In the genomic region with DNA sequence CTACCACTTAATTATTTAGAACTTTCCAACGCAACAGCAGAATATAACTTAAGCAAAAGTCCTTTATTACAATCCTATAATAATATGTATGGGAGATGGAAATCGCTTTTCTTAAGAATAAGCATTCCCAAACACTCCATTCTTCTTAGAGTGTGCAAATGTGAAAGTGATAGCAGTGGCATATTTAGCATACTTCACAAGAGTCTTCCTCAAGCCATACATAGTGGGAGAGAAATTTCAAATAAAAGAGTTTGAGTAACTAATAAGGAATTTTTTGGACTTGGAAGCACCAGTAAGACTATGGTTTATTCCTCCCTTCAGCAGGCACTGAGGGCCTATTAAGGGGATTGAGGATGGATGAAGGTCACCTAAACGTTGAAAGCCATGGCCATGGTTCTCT, we compare ENCODE assay signal across 17 cellular contexts. TPM values are rescaled to one million over a fixed set of nuclear protein-coding genes. Genes with fewer than 3 reads are reported as not detected.
"Had no signal": no experiment of that assay in that cellular context is flagged by ENCODE, and none has a peak within 500 bp of the region (broad histone marks: within the 10 kb centered on the region; RNA-seq: fewer than 3 reads in every experiment).

No MANE protein-coding gene starts in this region.

- H3K9me3 ChIP-seq: esophagus squamous epithelium, lower lobe of right lung, mucosa of descending colon, tibial artery had no signal

- H3K27ac ChIP-seq: lower lobe of right lung, tibial artery had no signal

- H3K27ac Mint-ChIP-seq: naive thymus-derived CD4-positive, alpha-beta T cell had no signal

- H3K4me3 ChIP-seq: esophagus squamous epithelium, lower lobe of right lung, mucosa of descending colon, tibial artery had no signal

- H3K4me3 Mint-ChIP-seq: naive thymus-derived CD4-positive, alpha-beta T cell had no signal

- H3K36me3 ChIP-seq: esophagus squamous epithelium, lower lobe of right lung, tibial artery had no signal

- DNase-seq: activated naive CD4-positive, alpha-beta T cell; activated T-cell treated with anti-CD3 and anti-CD28 coated beads for 4 hours; esophagus squamous epithelium; foreskin fibroblast; glutamatergic neuron; left colon; mucosa of descending colon; naive thymus-derived CD4-positive, alpha-beta T cell; posterior cingulate gyrus; stimulated activated CD4-positive, alpha-beta T cell treated with anti-CD3 and anti-CD28 coated beads, Interleukin-15, amount 100 ng/mL, for 24 hours; stimulated activated CD4-positive, alpha-beta T cell treated with anti-CD3 and anti-CD28 coated beads, Interleukin-4, amount 100 ng/mL, for 1 hour; stimulated activated naive CD4-positive, alpha-beta T cell; SW 1271; tibial artery had no signal

- ATAC-seq: left colon; mucosa of descending colon; naive thymus-derived CD4-positive, alpha-beta T cell had no signal

- H3K4me1 ChIP-seq: tibial artery had no signal

RNA-seq across cellular contexts. Expression of a gene that starts 22.1 kb away (rescaled TPM):
- total RNA-seq: activated CD8-positive, alpha-beta memory T cell treated with anti-CD3 and anti-CD28 coated beads for 36 hours; left colon; naive thymus-derived CD4-positive, alpha-beta T cell; T-helper 2 cell treated with Interferon-gamma antibody and Interleukin-4, amounts not matched to agents 100 ng/mL and 5 ng/mL, for 36 hours had no signal
- polyA plus RNA-seq: naive thymus-derived CD4-positive, alpha-beta T cell had no signal
